Comparison of ENCODE assay signal across 9 cellular contexts in genomic region chr12:6229823-6230222, GRCh38. TPM values are rescaled to one million over a fixed set of nuclear protein-coding genes. Genes with fewer than 3 reads are reported as not detected.
A peak's percentile ranks its signal among the peaks of the same experiment; 100 is the strongest.
DNase-seq lines count a peak whose midpoint lies in the region; ATAC-seq lines count a peak whose summit lies in the region.
"Had no signal": no experiment of that assay in that cellular context is flagged by ENCODE, and none has a peak within 500 bp of the region (broad histone marks: within the 10 kb centered on the region; RNA-seq: fewer than 3 reads in every experiment).

No MANE protein-coding gene starts in this region.

- H3K27ac Mint-ChIP-seq in activated CD4-positive, alpha-beta T cell treated with anti-CD3 and anti-CD28 coated beads, Interleukin-2, amount 10 ng/mL, durations not matched to agents 7 days and 5 days = peak overlapping the region; percentile 92
- H3K27ac Mint-ChIP-seq: activated B cell treated with CpG ODN at 0.5 μM for 24 hours had no signal

- no peak for DNase-seq in activated CD4-positive, alpha-beta T cell treated with anti-CD3 and anti-CD28 coated beads, Interleukin-2, amount 10 ng/mL, durations not matched to agents 7 days and 5 days
- no peak for DNase-seq in activated CD4-positive, alpha-beta T cell treated with anti-CD3 and anti-CD28 coated beads for 4 hours
- DNase-seq in astrocyte of the hippocampus (ENCODE audit: low read depth, low spot score) (peak; percentile 82), left colon (peak; percentile 65 to 83), substantia nigra (lab: John Stamatoyannopoulos, UW) (peak in 43 of 49 donors; percentile 32 to 83 (median 60)), NCI-H524 treated with DMSO at 0.1 percent for 48 hours (lab: John Stamatoyannopoulos, UW) (no peak)
- DNase-seq in stimulated activated CD4-positive, alpha-beta T cell treated with anti-CD3 and anti-CD28 coated beads, Interleukin-2, amount 100 ng/mL, for 24 hours = no peak
- DNase-seq: activated B cell treated with CpG ODN at 0.5 μM for 24 hours had no signal

- CTCF ChIA-PET in activated CD4-positive, alpha-beta T cell treated with anti-CD3 and anti-CD28 coated beads, Interleukin-2, amount 10 ng/mL, durations not matched to agents 7 days and 5 days (lab: Charles Lee) = interaction anchor here (0.7 to 2.6 kb wide), 6 partner anchors 11 to 224 kb away, joined by 3 to 7 read pairs (median 4); no protein-coding TSS in a partner anchor

- H3K9me3 Mint-ChIP-seq in activated CD4-positive, alpha-beta T cell treated with anti-CD3 and anti-CD28 coated beads, Interleukin-2, amount 10 ng/mL, durations not matched to agents 7 days and 5 days = no peaks in the 10 kb centered on the region
- H3K9me3 Mint-ChIP-seq: activated B cell treated with CpG ODN at 0.5 μM for 24 hours had no signal

- intact Hi-C loops in left colon (cut with DNase I, micrococcal nuclease) = loop anchor here in 1 of 2 donors (5.0 kb wide), 1 partner anchor 33 kb away; no protein-coding TSS in a partner anchor

- ATAC-seq in left colon (peak; percentile 15), HG03139 (IDR thresholded peaks at IDR 0.05; ENCODE audit: unreplicated experiment) (no peak)

- no peaks in the 10 kb centered on the region for H3K27me3 Mint-ChIP-seq in activated CD4-positive, alpha-beta T cell treated with anti-CD3 and anti-CD28 coated beads, Interleukin-2, amount 10 ng/mL, durations not matched to agents 7 days and 5 days

- POLR2A ChIA-PET in activated CD4-positive, alpha-beta T cell treated with anti-CD3 and anti-CD28 coated beads, Interleukin-2, amount 10 ng/mL, durations not matched to agents 7 days and 5 days (lab: Charles Lee) = no interaction called here

- H3K36me3 Mint-ChIP-seq in activated CD4-positive, alpha-beta T cell treated with anti-CD3 and anti-CD28 coated beads, Interleukin-2, amount 10 ng/mL, durations not matched to agents 7 days and 5 days (ENCODE audit: low read depth) = peaks cover 4% of the 10 kb centered on the region

- peak overlapping the region; percentile 96 for H3K27ac ChIP-seq in substantia nigra (ENCODE audit: low read depth, low read length, poor library complexity, severe bottlenecking)

- H3K4me1 Mint-ChIP-seq in activated CD4-positive, alpha-beta T cell treated with anti-CD3 and anti-CD28 coated beads, Interleukin-2, amount 10 ng/mL, durations not matched to agents 7 days and 5 days = peaks cover 34% of the 10 kb centered on the region

- no peak overlapping the region for H3K4me3 Mint-ChIP-seq in activated CD4-positive, alpha-beta T cell treated with anti-CD3 and anti-CD28 coated beads, Interleukin-2, amount 10 ng/mL, durations not matched to agents 7 days and 5 days

RNA-seq across cellular contexts. Expression of gene CD9, which starts 29.6 kb away (rescaled TPM):
- 1 to 10 TPM; 5.4 to 5.7 TPM for total RNA-seq in activated CD4-positive, alpha-beta T cell treated with anti-CD3 and anti-CD28 coated beads, Interleukin-2, amount 10 ng/mL, durations not matched to agents 7 days and 5 days
- total RNA-seq in left colon = 100 to 1,000 TPM; 574 to 766 TPM

Comparison
In these comparisons a context has a peak if more than half of its experiments do, and no peak if none do; other contexts are left out.
1. DNase-seq: peak in astrocyte of the hippocampus (single experiment), left colon (2 of 2) and substantia nigra (43 of 49); none in activated CD4-positive, alpha-beta T cell treated with anti-CD3 and anti-CD28 coated beads, Interleukin-2, amount 10 ng/mL, durations not matched to agents 7 days and 5 days (single experiment), activated CD4-positive, alpha-beta T cell treated with anti-CD3 and anti-CD28 coated beads for 4 hours (0 of 2), NCI-H524 treated with DMSO at 0.1 percent for 48 hours (single experiment) and stimulated activated CD4-positive, alpha-beta T cell treated with anti-CD3 and anti-CD28 coated beads, Interleukin-2, amount 100 ng/mL, for 24 hours (0 of 2).
2. RNA of gene CD9, which starts 29.6 kb away (total RNA-seq): 574 to 766 TPM in left colon; 5.4 to 5.7 TPM in activated CD4-positive, alpha-beta T cell treated with anti-CD3 and anti-CD28 coated beads, Interleukin-2, amount 10 ng/mL, durations not matched to agents 7 days and 5 days; every median in the first group is over 10 times any median in the second.